ENCODE assay signal across 17 cellular contexts in the genomic region with DNA sequence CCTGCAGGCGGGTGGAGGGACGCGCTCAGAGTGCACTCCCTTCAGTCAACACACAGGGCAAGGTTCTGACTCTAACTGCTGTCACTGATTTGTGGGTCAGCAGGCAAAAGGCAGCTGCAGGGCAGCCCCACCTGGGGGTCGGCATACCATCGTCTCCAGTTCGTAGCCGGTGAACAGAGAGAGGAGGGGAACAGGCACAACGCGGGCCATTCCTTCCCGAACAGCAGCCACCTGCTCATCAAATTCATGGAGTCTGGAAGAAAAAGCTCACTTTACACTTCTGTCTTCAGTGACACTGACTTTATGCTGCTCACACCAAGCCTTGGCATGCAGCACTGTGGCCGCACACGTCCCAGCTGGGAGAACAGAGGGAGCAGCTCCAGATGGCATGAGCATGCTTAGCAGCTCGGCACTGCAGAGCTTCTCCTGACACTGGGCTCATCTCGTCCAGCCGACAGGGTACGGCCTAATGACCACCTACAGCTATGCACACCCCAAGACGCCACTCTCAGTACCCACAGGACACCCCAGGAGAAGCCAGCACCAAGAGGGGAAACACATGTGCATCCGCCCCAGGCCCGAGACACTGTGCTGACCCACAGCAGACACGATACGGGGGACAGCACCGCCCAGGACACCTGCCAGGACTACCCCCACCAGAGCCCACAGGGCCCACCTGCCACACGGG. TPM values are rescaled to one million over a fixed set of nuclear protein-coding genes. Genes with fewer than 3 reads are reported as not detected.
DNase-seq lines count a peak whose midpoint lies in the region; ATAC-seq and TF ChIP-seq lines count a peak whose summit lies in the region.
"Had no signal": no experiment of that assay in that cellular context is flagged by ENCODE, and none has a peak within 500 bp of the region (broad histone marks: within the 10 kb centered on the region; RNA-seq: fewer than 3 reads in every experiment).

No MANE protein-coding gene starts in this region.

- WGBS in thyroid gland, 2 donors, result 92 to 95% methylated on average over 13 to 14 of the region's 23 CpGs

- H3K4me1 ChIP-seq in osteoblast (ENCODE audit: insufficient read depth, low read length) (peaks cover 2% of the 10 kb centered on the region), thyroid gland (peaks cover 12 to 26% of the 10 kb centered on the region in 2 donors)
- H3K4me1 ChIP-seq: HAP-1 had no signal

- H3K36me3 Mint-ChIP-seq in brain (peaks cover 60% of the 10 kb centered on the region), endothelial cell (ENCODE audit: low read depth, unreplicated experiment) (peaks cover 47% of the 10 kb centered on the region)

- DNase-seq in endothelial cell (ENCODE audit: low spot score) (no peak), osteoblast (ENCODE audit: insufficient read length, low spot score, missing footprints) (peak; percentile 73), thyroid gland (no peak), putamen (ENCODE audit: low spot score) (no peak)
- DNase-seq: ACHN, DND-41, NCI-H1092 treated with DMSO at 0.1 percent for 48 hours, NCI-H146, NCI-H2081, NCI-H510A treated with DMSO at 0.1 percent for 48 hours, NCI-H774 had no signal

- H3K9me3 ChIP-seq in osteoblast (ENCODE audit: low read depth, low read length) (no peaks in the 10 kb centered on the region), thyroid gland (no peaks in the 10 kb centered on the region)
- H3K9me3 ChIP-seq: HAP-1 had no signal

- H3K27me3 Mint-ChIP-seq in brain, result peaks cover 4% of the 10 kb centered on the region
- peaks cover 15% of the 10 kb centered on the region for H3K27me3 Mint-ChIP-seq in endothelial cell (ENCODE audit: unreplicated experiment)

- TF ChIP-seq POLR2A in thyroid gland (IDR thresholded peaks at IDR 0.05), result no peak

- H3K79me2 ChIP-seq in osteoblast (ENCODE audit: insufficient read depth, low read length), result no peaks in the 10 kb centered on the region

- H3K4me3 ChIP-seq in osteoblast (ENCODE audit: insufficient read depth, low read length) (no peak overlapping the region), thyroid gland (replicated peaks in 1 of 3) (no peak overlapping the region)
- H3K4me3 ChIP-seq: HAP-1 had no signal

- H3K4me1 Mint-ChIP-seq in brain, result peaks cover 4% of the 10 kb centered on the region
- no peaks in the 10 kb centered on the region for H3K4me1 Mint-ChIP-seq in endothelial cell (ENCODE audit: unreplicated experiment)

- TF ChIP-seq CTCF in brain (conservative IDR thresholded peaks at IDR 0.05) (no peak), endothelial cell (IDR thresholded peaks at IDR 0.05; ENCODE audit: unreplicated experiment) (no peak), osteoblast (IDR thresholded peaks at IDR 0.05; ENCODE audit: extremely low read depth, low read depth, low read length) (no peak), thyroid gland (IDR thresholded peaks at IDR 0.05) (no peak)

- H3K27ac Mint-ChIP-seq in brain (peak overlapping the region in 3 of 5 experiments; percentile 63 to 93 (median 74)), endothelial cell (ENCODE audit: unreplicated experiment) (no peak overlapping the region)

- H3K4me3 Mint-ChIP-seq in brain (no peak overlapping the region), endothelial cell (ENCODE audit: unreplicated experiment) (peak overlapping the region; percentile 59)

- no peaks in the 10 kb centered on the region for H3K9me3 Mint-ChIP-seq in brain
- H3K9me3 Mint-ChIP-seq in endothelial cell (ENCODE audit: unreplicated experiment), result no peaks in the 10 kb centered on the region

- H3K27ac ChIP-seq in osteoblast (ENCODE audit: low read depth, low read length), result no peak overlapping the region
- H3K27ac ChIP-seq in thyroid gland, result peak overlapping the region; percentile 17 to 72 (median 56)

- peaks cover 11% of the 10 kb centered on the region for H4K20me1 ChIP-seq in osteoblast (ENCODE audit: insufficient read depth, low read length)

- intact Hi-C loops in thyroid gland (cut with DNase I), result no loop called here

- ATAC-seq in HG02938 (IDR thresholded peaks at IDR 0.05; ENCODE audit: unreplicated experiment), result no peak
- ATAC-seq in HG02588 (IDR thresholded peaks at IDR 0.05; ENCODE audit: unreplicated experiment), result no peak
- ATAC-seq: Right ventricle myocardium inferior had no signal

- H3K4me2 ChIP-seq in osteoblast (ENCODE audit: insufficient read depth, low read length), result no peak overlapping the region

- H2AFZ ChIP-seq in osteoblast (ENCODE audit: low read length), result no peak overlapping the region

- H3K27me3 ChIP-seq in osteoblast (ENCODE audit: insufficient read depth, low read length) (no peaks in the 10 kb centered on the region), thyroid gland (no peaks in the 10 kb centered on the region)

- H3K36me3 ChIP-seq in osteoblast (ENCODE audit: insufficient read depth, low read length) (peaks cover 59% of the 10 kb centered on the region), thyroid gland (peaks cover 23 to 38% of the 10 kb centered on the region in 2 donors)

RNA-seq across cellular contexts. Expression of gene OCA2, which starts 14.5 kb away (rescaled TPM):
- 0.19 TPM for polyA plus RNA-seq in brain (ENCODE audit: insufficient read depth, low read depth, low replicate concordance)
- total RNA-seq in endothelial cell (ENCODE audit: unreplicated experiment), result not detected
- total RNA-seq in osteoblast, result not detected in 2 replicates
- total RNA-seq in thyroid gland, result 10 to 100 TPM in 3 of 4 donors, 1 to 10 TPM in 1; 5.5 to 20.5 (median 13.8) TPM
- total RNA-seq: OCI-LY7, Right ventricle myocardium inferior had no signal
